Comparison of ENCODE assay signal across 8 cellular contexts in the genomic region with DNA sequence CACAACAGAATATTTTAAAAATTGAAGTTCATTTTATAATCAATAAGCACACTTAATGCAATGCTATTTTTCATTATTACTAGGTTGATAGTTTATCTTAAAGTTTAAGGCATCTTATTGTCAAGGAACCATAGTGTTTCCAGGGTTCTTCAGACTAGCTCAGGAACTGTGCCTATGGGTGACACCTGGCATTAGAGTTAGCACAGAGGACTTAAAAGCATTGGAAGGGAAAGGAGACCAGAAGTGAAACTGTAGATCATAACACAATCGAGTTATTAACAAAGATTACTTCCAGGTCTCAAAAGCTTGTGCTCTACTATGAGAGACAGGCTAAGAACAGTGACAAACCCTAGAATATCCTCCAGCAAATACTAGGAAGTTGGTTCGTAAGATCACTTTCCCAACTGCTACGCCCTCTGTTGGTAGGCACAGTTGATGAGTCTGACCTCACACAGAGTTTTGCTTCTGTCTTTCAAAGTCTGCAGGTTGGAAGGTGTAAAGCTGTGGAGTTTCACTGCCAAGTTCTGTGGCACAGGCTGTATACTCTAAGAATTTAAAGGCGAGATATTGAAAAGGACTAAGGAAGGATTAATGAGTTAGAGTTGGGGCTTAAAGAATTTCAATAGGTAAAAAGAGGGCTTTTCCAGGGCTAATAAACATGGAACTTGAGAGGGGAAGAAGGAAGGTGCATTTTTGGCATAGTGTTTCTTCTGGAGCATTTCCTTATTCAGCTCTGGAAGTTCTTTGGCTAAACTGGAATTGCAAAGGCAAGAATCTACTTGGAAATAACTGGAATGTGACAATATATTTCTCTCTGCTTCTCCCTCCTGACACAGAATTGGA.
DNase-seq lines count a peak whose midpoint lies in the region; ATAC-seq lines count a peak whose summit lies in the region.

No MANE protein-coding gene starts in this region.

- H3K27ac Mint-ChIP-seq in stimulated activated naive CD8-positive, alpha-beta T cell treated with anti-CD3 and anti-CD28 coated beads, Interleukin-15, amount 100 ng/mL, for 72 hours = no peak overlapping the region
- H3K27ac Mint-ChIP-seq in T-helper 2 cell treated with Interferon-gamma antibody and Interleukin-4, amounts not matched to agents 5 μg/mL and 100 μg/mL, for 36 hours = no peak overlapping the region

- H3K9me3 Mint-ChIP-seq in stimulated activated naive CD8-positive, alpha-beta T cell treated with anti-CD3 and anti-CD28 coated beads, Interleukin-15, amount 100 ng/mL, for 72 hours = no peaks in the 10 kb centered on the region
- H3K9me3 Mint-ChIP-seq in T-helper 2 cell treated with Interferon-gamma antibody and Interleukin-4, amounts not matched to agents 5 μg/mL and 100 μg/mL, for 36 hours = no peaks in the 10 kb centered on the region

- no peaks in the 10 kb centered on the region for H3K4me1 Mint-ChIP-seq in stimulated activated naive CD8-positive, alpha-beta T cell treated with anti-CD3 and anti-CD28 coated beads, Interleukin-15, amount 100 ng/mL, for 72 hours
- H3K4me1 Mint-ChIP-seq in T-helper 2 cell treated with Interferon-gamma antibody and Interleukin-4, amounts not matched to agents 5 μg/mL and 100 μg/mL, for 36 hours (ENCODE audit: low read depth) = no peaks in the 10 kb centered on the region

- no peaks in the 10 kb centered on the region for H3K36me3 Mint-ChIP-seq in T-helper 2 cell treated with Interferon-gamma antibody and Interleukin-4, amounts not matched to agents 5 μg/mL and 100 μg/mL, for 36 hours (ENCODE audit: low read depth)

- no peak overlapping the region for H3K4me3 Mint-ChIP-seq in stimulated activated naive CD8-positive, alpha-beta T cell treated with anti-CD3 and anti-CD28 coated beads, Interleukin-15, amount 100 ng/mL, for 72 hours
- no peak overlapping the region for H3K4me3 Mint-ChIP-seq in T-helper 2 cell treated with Interferon-gamma antibody and Interleukin-4, amounts not matched to agents 5 μg/mL and 100 μg/mL, for 36 hours

- ATAC-seq in GM19351 (IDR thresholded peaks at IDR 0.05; ENCODE audit: unreplicated experiment) (peak; percentile 92), HG03378 (IDR thresholded peaks at IDR 0.05; ENCODE audit: unreplicated experiment) (peak; percentile 89)
- peak; percentile 63 for ATAC-seq in stimulated activated naive CD8-positive, alpha-beta T cell treated with anti-CD3 and anti-CD28 coated beads, Interleukin-15, amount 100 ng/mL, for 72 hours

- no peaks in the 10 kb centered on the region for H3K27me3 Mint-ChIP-seq in stimulated activated naive CD8-positive, alpha-beta T cell treated with anti-CD3 and anti-CD28 coated beads, Interleukin-15, amount 100 ng/mL, for 72 hours
- H3K27me3 Mint-ChIP-seq in T-helper 2 cell treated with Interferon-gamma antibody and Interleukin-4, amounts not matched to agents 5 μg/mL and 100 μg/mL, for 36 hours (ENCODE audit: low read depth) = no peaks in the 10 kb centered on the region

- DNase-seq in EH (ENCODE audit: low read depth) = peak; percentile 66
- DNase-seq in NCI-H526 (lab: John Stamatoyannopoulos, UW) = peak; percentile 35 to 87
- peak; percentile 13 for DNase-seq in amniotic stem cell (lab: John Stamatoyannopoulos, UW)
- DNase-seq in iPS DF 19.7 (ENCODE audit: low read depth, low spot score) = peak; percentile 38
- peak; percentile 2 to 21 for DNase-seq in stimulated activated naive CD8-positive, alpha-beta T cell treated with anti-CD3 and anti-CD28 coated beads, Interleukin-15, amount 100 ng/mL, for 72 hours
- DNase-seq in T-helper 2 cell treated with Interferon-gamma antibody and Interleukin-4, amounts not matched to agents 5 μg/mL and 100 μg/mL, for 36 hours (ENCODE audit: low spot score) = no peak
